Comparison of ENCODE assay signal across 15 cellular contexts in the genomic region with DNA sequence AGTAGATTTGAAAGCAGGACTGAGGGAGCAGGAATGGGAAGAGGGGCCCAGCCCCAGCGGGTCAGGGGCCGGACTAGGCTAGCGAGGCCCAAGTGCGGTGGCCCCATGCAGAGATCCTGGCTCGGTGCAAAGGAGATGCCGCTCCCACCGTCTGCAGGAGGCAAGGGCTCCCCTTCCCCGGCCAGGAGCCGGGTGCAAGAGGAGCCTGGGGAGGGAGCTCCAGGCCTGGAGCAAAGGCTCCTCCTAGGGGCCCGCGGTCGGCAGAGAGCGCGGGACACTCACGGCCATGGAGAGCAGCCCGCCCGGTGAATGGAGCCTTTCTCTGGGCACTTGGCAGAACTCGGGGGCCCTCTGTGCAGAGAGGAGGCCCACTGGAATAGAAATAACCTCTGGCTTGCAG. TPM values are rescaled to one million over a fixed set of nuclear protein-coding genes. Genes with fewer than 3 reads are reported as not detected.
DNase-seq lines count a peak whose midpoint lies in the region; ATAC-seq, FAIRE-seq and TF ChIP-seq lines count a peak whose summit lies in the region.
"Had no signal": no experiment of that assay in that cellular context is flagged by ENCODE, and none has a peak within 500 bp of the region (broad histone marks: within the 10 kb centered on the region; RNA-seq: fewer than 3 reads in every experiment).

No MANE protein-coding gene starts in this region.

- H3K4me3 ChIP-seq in A549, result no peak overlapping the region
- H3K4me3 ChIP-seq in fibroblast of villous mesenchyme (ENCODE audit: low read depth, low read length), result no peak overlapping the region
- H3K4me3 ChIP-seq: upper lobe of right lung had no signal

- no peak overlapping the region for H3K4me3 Mint-ChIP-seq in neural crest cell
- H3K4me3 Mint-ChIP-seq: activated naive CD8-positive, alpha-beta T cell treated with anti-CD3 and anti-CD28 coated beads, Interleukin-2, amount 10 ng/mL, durations not matched to agents 7 days and 5 days had no signal

- ATAC-seq in A549, result peak in 1 of 2 experiments; percentile 57; a peak in 3 of 6 replicates
- no peak for ATAC-seq in HG03196 (IDR thresholded peaks at IDR 0.05; ENCODE audit: unreplicated experiment)
- ATAC-seq in HG02759 (IDR thresholded peaks at IDR 0.05; ENCODE audit: unreplicated experiment), result no peak
- ATAC-seq: upper lobe of right lung had no signal

- 93% methylated on average over 18 of the region's 18 CpGs for WGBS in A549 (ENCODE audit: missing lambda C conversion rate)

- CTCF ChIA-PET in A549 (lab: Yijun Ruan, JAX), result interaction anchor here (0.7 to 11.9 kb wide), 6 partner anchors 14 to 172 kb away, joined by 3 to 185 read pairs (median 4); a partner anchor contains a TSS

- peak; percentile 51 to 52; a peak in 4 of 5 replicates for TF ChIP-seq RAD21 in A549 (conservative IDR thresholded peaks at IDR 0.05 in 1 of 2, IDR thresholded peaks at IDR 0.05 in 1 of 2)

- no peaks in the 10 kb centered on the region for H3K27me3 Mint-ChIP-seq in neural crest cell (ENCODE audit: low read depth)

- no peak for TF ChIP-seq EP300 in A549 (IDR thresholded peaks at IDR 0.05)

- peak overlapping the region; percentile 61 to 64 for H3K27ac ChIP-seq in A549
- H3K27ac ChIP-seq in VCaP, result peak overlapping the region; percentile 86
- H3K27ac ChIP-seq: upper lobe of right lung had no signal

- TF ChIP-seq POLR2A in A549 (IDR thresholded peaks at IDR 0.05; ENCODE audit: low read length), result no peak

- no peak for FAIRE-seq in A549 (lab: Jason Lieb, UNC)
- FAIRE-seq: GM12892, GM19239, H54 had no signal

- POLR2A ChIA-PET in A549 (lab: Yijun Ruan, JAX), result interaction anchor here (1.2 kb wide), 1 partner anchor 138 kb away, joined by 3 read pairs; no protein-coding TSS in a partner anchor

- H3K36me3 Mint-ChIP-seq in neural crest cell (ENCODE audit: low read depth), result no peaks in the 10 kb centered on the region
- H3K36me3 Mint-ChIP-seq: activated naive CD8-positive, alpha-beta T cell treated with anti-CD3 and anti-CD28 coated beads, Interleukin-2, amount 10 ng/mL, durations not matched to agents 7 days and 5 days had no signal

- H3K4me2 ChIP-seq in A549, result peak overlapping the region; percentile 52

- TF ChIP-seq CTCF in A549 (IDR thresholded peaks at IDR 0.05), result peak; percentile 18; the same call in 1 of the 3 replicates
- no peak for TF ChIP-seq CTCF in VCaP (conservative IDR thresholded peaks at IDR 0.05)
- peak; percentile 17 for TF ChIP-seq CTCF in fibroblast of villous mesenchyme (IDR thresholded peaks at IDR 0.05; ENCODE audit: insufficient read depth, low read depth, low read length)
- peak; percentile 17 for TF ChIP-seq CTCF in neural crest cell (conservative IDR thresholded peaks at IDR 0.05)

- DNase-seq in A549 (ENCODE audit: low read depth in 1 of 2, low spot score in 1 of 2) (no peak), fibroblast of villous mesenchyme (ENCODE audit: low read depth) (no peak), neural crest cell (ENCODE audit: low read depth, low spot score) (peak; percentile 36), AG08396 (ENCODE audit: low spot score) (no peak), NOMO-1 treated with DMSO at 0.1 percent for 48 hours (lab: John Stamatoyannopoulos, UW; ENCODE audit: unreplicated experiment) (no peak)
- DNase-seq: activated naive CD8-positive, alpha-beta T cell treated with anti-CD3 and anti-CD28 coated beads, Interleukin-2, amount 10 ng/mL, durations not matched to agents 7 days and 5 days; DND-41; NCI-H1417 treated with DMSO at 0.1 percent for 48 hours; upper lobe of right lung had no signal

- H3K9me3 Mint-ChIP-seq in neural crest cell, result peaks cover 7% of the 10 kb centered on the region

- peaks cover 51% of the 10 kb centered on the region for H3K4me1 ChIP-seq in A549

- H3K27ac Mint-ChIP-seq in neural crest cell (ENCODE audit: unreplicated experiment), result peak overlapping the region; percentile 53
- H3K27ac Mint-ChIP-seq: activated naive CD8-positive, alpha-beta T cell treated with anti-CD3 and anti-CD28 coated beads, Interleukin-2, amount 10 ng/mL, durations not matched to agents 7 days and 5 days had no signal

- 0 out of 3 replicates have a peak, but pooled peaks cover 4% of the 10 kb centered on the region for H3K9me3 ChIP-seq in A549
- H3K9me3 ChIP-seq: upper lobe of right lung had no signal

- H3K4me1 Mint-ChIP-seq in neural crest cell, result peaks cover 33% of the 10 kb centered on the region

TF ChIP-seq in A549, 52 proteins besides CTCF, POLR2A, EP300 and RAD21:
- no peak for TF ChIP-seq ZNF302 (CRISPR knock-in tag; IDR thresholded peaks at IDR 0.05)
- no peak for TF ChIP-seq EHMT2 (IDR thresholded peaks at IDR 0.05; ENCODE audit: low read depth)
- TF ChIP-seq SMC3 (IDR thresholded peaks at IDR 0.05), result peak; percentile 26; the same call in 1 of the 3 replicates
- no peak for TF ChIP-seq CEBPB (IDR thresholded peaks at IDR 0.05)

RNA-seq across cellular contexts. Expression of a gene that starts 43.2 kb away (rescaled TPM):
- 97.4 and 99.1 TPM in 2 replicates for polyA plus RNA-seq in A549 (2011; rRNA removed)
- polyA plus RNA-seq in A549 (2012; cell fraction: cytosol; rRNA removed), result 32.8 and 35.7 TPM in 2 replicates
- 68.6 and 111 TPM in 2 replicates for polyA plus RNA-seq in A549 (2012; cell fraction: nucleus; rRNA removed)
- polyA plus RNA-seq in A549 (2017; fragmentation: RNase III; extraction: RNeasy Plus Mini Kit Qiagen cat#74134 plus additional on column Dnase treatment), result 41.8 to 43.2 TPM (median 42.8 TPM) in 3 replicates
- polyA minus RNA-seq in A549 (2011; rRNA and poly(A)+ RNA removed), result 98.4 and 139 TPM in 2 replicates
- total RNA-seq in fibroblast of villous mesenchyme, result 29.3 and 34.1 TPM in 2 replicates
- 80.0 and 85.7 TPM in 2 replicates for total RNA-seq in neural crest cell
